In genomic region chr9:93937193-93937592, GRCh38 we compare ENCODE assay signal across 8 cellular contexts. TPM values are rescaled to one million over a fixed set of nuclear protein-coding genes. Genes with fewer than 3 reads are reported as not detected.
"Had no signal": no experiment of that assay in that cellular context is flagged by ENCODE, and none has a peak within 500 bp of the region (broad histone marks: within the 10 kb centered on the region; RNA-seq: fewer than 3 reads in every experiment).

No MANE protein-coding gene starts in this region.

- FAIRE-seq: HTR-8/SVneo had no signal

- H3K9ac ChIP-seq: KMS-11 had no signal

- H3K27ac ChIP-seq: HL-60, KMS-11 had no signal

- H3K4me2 ChIP-seq: KMS-11 had no signal

- DNase-seq: IMR-90, KBM-7, KG1 had no signal

RNA-seq across cellular contexts. Expression of gene BARX1, which starts 18.0 kb away (rescaled TPM):
- total RNA-seq: HT-29, HT1080, IMR-90 had no signal
- polyA plus RNA-seq: IMR-90 had no signal
